ENCODE assay signal across 14 cellular contexts in the genomic region with DNA sequence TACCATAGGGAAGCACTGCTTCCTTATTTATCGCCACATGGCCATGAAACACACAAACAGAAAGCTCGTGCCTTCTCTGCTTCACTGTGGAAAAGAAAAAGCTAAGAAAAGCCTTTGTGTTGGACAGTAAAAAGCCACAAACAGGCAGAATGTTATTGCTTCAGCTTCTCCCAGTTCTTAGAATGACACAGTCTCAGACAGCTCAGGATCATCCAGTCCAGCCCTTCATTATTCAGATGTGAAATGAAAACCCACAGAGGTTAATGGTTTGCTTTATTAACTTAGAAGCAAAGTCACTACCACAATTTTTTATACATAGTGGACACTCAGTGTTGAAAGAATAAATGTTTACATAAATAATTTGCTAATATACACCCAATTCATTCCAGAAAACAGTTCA.
DNase-seq lines count a peak whose midpoint lies in the region; ATAC-seq and TF ChIP-seq lines count a peak whose summit lies in the region.
"Had no signal": no experiment of that assay in that cellular context is flagged by ENCODE, and none has a peak within 500 bp of the region (broad histone marks: within the 10 kb centered on the region; RNA-seq: fewer than 3 reads in every experiment).

No MANE protein-coding gene starts in this region.

- no peak overlapping the region for H3K27ac ChIP-seq in adrenal gland

- peak; percentile 9 for DNase-seq in globus pallidus (ENCODE audit: low spot score)
- DNase-seq in adrenal gland: no peak
- DNase-seq in activated gamma-delta T cell treated with Interleukin-2 at 50 U/mL for 16 hours: no peak
- no peak for DNase-seq in posterior vena cava (ENCODE audit: low spot score)
- DNase-seq: BE2C; dermis blood vessel endothelial cell; NCI-H1694; retina; stimulated activated naive CD8-positive, alpha-beta T cell treated with anti-CD3 and anti-CD28 coated beads, Interleukin-15, amount 100 ng/mL, for 72 hours had no signal

- no peaks in the 10 kb centered on the region for H3K9me3 ChIP-seq in adrenal gland (replicated peaks in 1 of 3)
- H3K9me3 ChIP-seq: BE2C had no signal

- no peaks in the 10 kb centered on the region for H3K36me3 ChIP-seq in adrenal gland (replicated peaks in 1 of 2)
- H3K36me3 ChIP-seq: BE2C had no signal

- 58 to 80% (median 69%) methylated on average over 2 of the region's 2 CpGs for WGBS in adrenal gland, 4 donors

- no peaks in the 10 kb centered on the region for H3K27me3 ChIP-seq in adrenal gland
- H3K27me3 ChIP-seq: BE2C had no signal

- intact Hi-C loops in adrenal gland (cut with DNase I): no loop called here
- intact Hi-C loops in posterior vena cava (cut with DNase I): no loop called here

- TF ChIP-seq CTCF in adrenal gland (IDR thresholded peaks at IDR 0.05): no peak

- no peaks in the 10 kb centered on the region for H3K4me1 ChIP-seq in adrenal gland (replicated peaks in 1 of 2)
- H3K4me1 ChIP-seq: BE2C had no signal

- no peak for TF ChIP-seq POLR2A in adrenal gland (IDR thresholded peaks at IDR 0.05)

- ATAC-seq in GM18861 (IDR thresholded peaks at IDR 0.05; ENCODE audit: unreplicated experiment): peak; percentile 77
- ATAC-seq in GM21528 (IDR thresholded peaks at IDR 0.05; ENCODE audit: low FRiP score, unreplicated experiment): peak; percentile 59
- peak; percentile 47 for ATAC-seq in HG03342 (IDR thresholded peaks at IDR 0.05; ENCODE audit: unreplicated experiment)
- no peak for ATAC-seq in GM19023 (IDR thresholded peaks at IDR 0.05; ENCODE audit: unreplicated experiment)
- ATAC-seq: activated CD4-positive, CD25-positive, alpha-beta regulatory T cell treated with anti-CD3 and anti-CD28 coated beads, Interleukin-2, amount 50 U/mL, for 24 hours; stimulated activated naive CD8-positive, alpha-beta T cell treated with anti-CD3 and anti-CD28 coated beads, Interleukin-15, amount 100 ng/mL, for 72 hours had no signal

- no peak overlapping the region for H3K4me3 ChIP-seq in adrenal gland
